8 cellular contexts compared by ENCODE assay signal in genomic region chr5:10564838-10565784, GRCh38. TPM values are rescaled to one million over a fixed set of nuclear protein-coding genes. Genes with fewer than 3 reads are reported as not detected.
A peak's percentile ranks its signal among the peaks of the same experiment; 100 is the strongest.
DNase-seq lines count a peak whose midpoint lies in the region; FAIRE-seq and TF ChIP-seq lines count a peak whose summit lies in the region.

No MANE protein-coding gene starts in this region.

- H3K4me3 ChIP-seq in DOHH2 (ENCODE audit: low read length) (peak overlapping the region; percentile 77), Loucy (ENCODE audit: low read length, poor library complexity, severe bottlenecking) (peak overlapping the region; percentile 73), liver (ENCODE audit: low read depth in 1 of 3, low read length in 3 of 3) (peak overlapping the region in 2 of 3 donors; percentile 47 to 68), thymus (ENCODE audit: low read length) (peak overlapping the region; percentile 76)

- H3K27ac ChIP-seq in DOHH2 (ENCODE audit: low read depth, low read length) = no peak overlapping the region
- H3K27ac ChIP-seq in liver (ENCODE audit: low read depth in 1 of 2, low read length in 2 of 2) = no peak overlapping the region
- peak overlapping the region; percentile 5 for H3K27ac ChIP-seq in thymus (ENCODE audit: low read depth)

- H3K4me1 ChIP-seq in DOHH2 (ENCODE audit: control insufficient read depth, low read length) (peaks cover 60% of the 10 kb centered on the region), Loucy (ENCODE audit: insufficient read depth, low read length, poor library complexity, severe bottlenecking) (peaks cover 37% of the 10 kb centered on the region), liver (ENCODE audit: control insufficient read depth in 4 of 4, insufficient read depth in 4 of 4, low read length in 3 of 4) (peaks cover 8 to 28% (median 17%) of the 10 kb centered on the region in 4 donors), thymus (ENCODE audit: control insufficient read depth, insufficient read depth, low read length) (peaks cover 6% of the 10 kb centered on the region)

- FAIRE-seq in RCC 7860 (lab: Jason Lieb, UNC) = no peak

- no peak for TF ChIP-seq RAD21 in liver (IDR thresholded peaks at IDR 0.05)

- peak overlapping the region; percentile 46 for H3K9ac ChIP-seq in Loucy (ENCODE audit: low read depth, low read length, poor library complexity, severe bottlenecking)
- no peak overlapping the region for H3K9ac ChIP-seq in liver (ENCODE audit: low read depth in 1 of 2, low read length in 2 of 2)

- BruUV-seq in MCF 10A (replicated peaks; lab: Mats Ljungman, UMichigan) = TSS peak; percentile 57

- H4K20me1 ChIP-seq in DOHH2 (ENCODE audit: control insufficient read depth, insufficient read depth, low read depth, low read length) = peaks cover 6% of the 10 kb centered on the region
- H4K20me1 ChIP-seq in Loucy (ENCODE audit: insufficient read depth, low read length, poor library complexity, severe bottlenecking) = no peaks in the 10 kb centered on the region

- H3K36me3 ChIP-seq in DOHH2 (ENCODE audit: control insufficient read depth, low read length) = no peaks in the 10 kb centered on the region
- H3K36me3 ChIP-seq in Loucy (ENCODE audit: insufficient read depth, low read length) = no peaks in the 10 kb centered on the region
- H3K36me3 ChIP-seq in liver (ENCODE audit: control insufficient read depth in 4 of 4, insufficient read depth in 3 of 4, low read depth in 1 of 4, low read length in 3 of 4) = no peaks in the 10 kb centered on the region
- no peaks in the 10 kb centered on the region for H3K36me3 ChIP-seq in thymus (ENCODE audit: control insufficient read depth, insufficient read depth)

- H3K27me3 ChIP-seq in DOHH2 (ENCODE audit: control insufficient read depth, low read length) = peaks cover 62% of the 10 kb centered on the region
- no peaks in the 10 kb centered on the region for H3K27me3 ChIP-seq in Loucy (ENCODE audit: insufficient read depth, low read length, poor library complexity, severe bottlenecking)
- no peaks in the 10 kb centered on the region for H3K27me3 ChIP-seq in liver (ENCODE audit: control insufficient read depth in 4 of 4, insufficient read depth in 4 of 4, low read length in 3 of 4)
- H3K27me3 ChIP-seq in thymus (ENCODE audit: control insufficient read depth, insufficient read depth) = peaks cover 36% of the 10 kb centered on the region

- no peak overlapping the region for H2AFZ ChIP-seq in Loucy (ENCODE audit: low read length)

- H3K27ac Mint-ChIP-seq in MCF 10A (ENCODE audit: low read depth, unreplicated experiment) = no peak overlapping the region

- CTCF ChIA-PET in MCF 10A (lab: Yijun Ruan, JAX) = no interaction called here

- DNase-seq in MCF 10A (ENCODE audit: unreplicated experiment) (no peak), RCC 7860 (ENCODE audit: low spot score) (no peak), nucleus accumbens (lab: John Stamatoyannopoulos, UW) (no peak), NCI-H1105 (lab: John Stamatoyannopoulos, UW) (no peak)

- WGBS in liver = 4% methylated on average over 61 of the region's 61 CpGs
- 3% methylated on average over 61 of the region's 61 CpGs for WGBS in thymus

- peak overlapping the region; percentile 73 for H3K4me2 ChIP-seq in DOHH2 (ENCODE audit: low read length)
- peak overlapping the region; percentile 64 for H3K4me2 ChIP-seq in Loucy (ENCODE audit: low read depth, low read length, poor library complexity, severe bottlenecking)

- POLR2A ChIA-PET in MCF 10A (lab: Yijun Ruan, JAX) = interaction anchor here (1.2 kb wide), 1 partner anchor 29 kb away, joined by 5 read pairs; no protein-coding TSS in a partner anchor

- H3K9me2 ChIP-seq in DOHH2 (replicated peaks; ENCODE audit: control insufficient read depth, low read length) (no peaks in the 10 kb centered on the region), Loucy (replicated peaks; ENCODE audit: low read depth, low read length) (no peaks in the 10 kb centered on the region)

- peaks cover 13% of the 10 kb centered on the region for H3K4me1 Mint-ChIP-seq in MCF 10A (ENCODE audit: insufficient read depth, unreplicated experiment)

- peak overlapping the region; percentile 66 for H3K4me3 Mint-ChIP-seq in MCF 10A (ENCODE audit: unreplicated experiment)

- H3K36me3 Mint-ChIP-seq in MCF 10A (ENCODE audit: insufficient read depth, unreplicated experiment) = no peaks in the 10 kb centered on the region

- intact Hi-C loops in MCF 10A (cut with micrococcal nuclease) = loop anchor here (2.0 kb wide), 1 partner anchor 36 kb away; no protein-coding TSS in a partner anchor

- no peaks in the 10 kb centered on the region for H3K27me3 Mint-ChIP-seq in MCF 10A (ENCODE audit: insufficient read depth, unreplicated experiment)

- H3K9me3 ChIP-seq in DOHH2 (ENCODE audit: control insufficient read depth, insufficient read depth, low read length) (no peaks in the 10 kb centered on the region), Loucy (ENCODE audit: insufficient read depth, low read depth, low read length) (no peaks in the 10 kb centered on the region), liver (ENCODE audit: control insufficient read depth in 4 of 4, low read length in 3 of 4) (no peaks in the 10 kb centered on the region), thymus (ENCODE audit: control insufficient read depth) (no peaks in the 10 kb centered on the region)

- H3K79me2 ChIP-seq in DOHH2 (ENCODE audit: control insufficient read depth, low read length) (no peaks in the 10 kb centered on the region), Loucy (ENCODE audit: insufficient read depth, low read length) (peaks cover 9% of the 10 kb centered on the region; the same call in 1 of the 2 replicates)

- no peaks in the 10 kb centered on the region for H3K9me3 Mint-ChIP-seq in MCF 10A (ENCODE audit: unreplicated experiment)

- peaks cover 12% of the 10 kb centered on the region for H3F3A ChIP-seq in DOHH2 (ENCODE audit: control insufficient read depth, insufficient read depth)
- H3F3A ChIP-seq in Loucy (ENCODE audit: low read depth) = no peaks in the 10 kb centered on the region

- TF ChIP-seq CTCF in DOHH2 (IDR thresholded peaks at IDR 0.05; ENCODE audit: low read depth, low read length, poor library complexity, severe bottlenecking) (no peak), Loucy (conservative IDR thresholded peaks at IDR 0.05; ENCODE audit: low read length) (no peak), MCF 10A (IDR thresholded peaks at IDR 0.05; ENCODE audit: unreplicated experiment) (no peak), liver (IDR thresholded peaks at IDR 0.05; ENCODE audit: low read depth, low read length, missing input control) (no peak)

TF ChIP-seq in liver, 16 proteins besides CTCF, POLR2A, EP300 and RAD21 (continues in another document):
- TF ChIP-seq EGR1 (IDR thresholded peaks at IDR 0.05; ENCODE audit: low read depth in 2 of 2) (no peak), HNF4A (conservative IDR thresholded peaks at IDR 0.05) (no peak), TAF1 (conservative IDR thresholded peaks at IDR 0.05) (no peak), NR2F2 (IDR thresholded peaks at IDR 0.05) (no peak), RXRA (IDR thresholded peaks at IDR 0.05) (no peak), YY1 (IDR thresholded peaks at IDR 0.05) (no peak), HNF4G (IDR thresholded peaks at IDR 0.05) (no peak), MAX (IDR thresholded peaks at IDR 0.05) (no peak), GABPA (IDR thresholded peaks at IDR 0.05 in 1 of 2, conservative IDR thresholded peaks at IDR 0.05 in 1 of 2) (no peak), ZBTB33 (IDR thresholded peaks at IDR 0.05) (no peak), REST (IDR thresholded peaks at IDR 0.05) (no peak), JUND (IDR thresholded peaks at IDR 0.05) (no peak), SP1 (IDR thresholded peaks at IDR 0.05) (no peak)

RNA-seq across cellular contexts. Expression of gene ANKRD33B, which starts 1.2 kb away (rescaled TPM):
- total RNA-seq in MCF 10A (2022) = 3.1 TPM in 2 replicates
- total RNA-seq in liver = 1 to 10 TPM in 1 of 2 donors, under 1 TPM in 1; 0.25 to 1.9 TPM
- polyA plus RNA-seq in liver = under 1 TPM in 1 of 2 donors, not detected in 1; 0.09 TPM
- polyA plus RNA-seq in thymus = 4.5 TPM
